Comparison of ENCODE assay signal across 9 cellular contexts in genomic region chr11:93279911-93280347, GRCh38. TPM values are rescaled to one million over a fixed set of nuclear protein-coding genes. Genes with fewer than 3 reads are reported as not detected.
DNase-seq lines count a peak whose midpoint lies in the region; ATAC-seq and TF ChIP-seq lines count a peak whose summit lies in the region.
"Had no signal": no experiment of that assay in that cellular context is flagged by ENCODE, and none has a peak within 500 bp of the region (broad histone marks: within the 10 kb centered on the region; RNA-seq: fewer than 3 reads in every experiment).

No MANE protein-coding gene starts in this region.

- POLR2A ChIA-PET in Caco-2 (lab: Charles Lee): no interaction called here

- no peaks in the 10 kb centered on the region for H3K36me3 Mint-ChIP-seq in Caco-2 (ENCODE audit: insufficient read depth, unreplicated experiment)
- H3K36me3 Mint-ChIP-seq: WTC11 had no signal

- no peak for TF ChIP-seq CTCF in retinal pigment epithelial cell (conservative IDR thresholded peaks at IDR 0.05; ENCODE audit: low read depth, low read length)
- no peak for TF ChIP-seq CTCF in Caco-2 (IDR thresholded peaks at IDR 0.05; ENCODE audit: insufficient read depth in 1 of 2, low read depth in 1 of 2, low read length in 1 of 2, severe bottlenecking in 1 of 2, unreplicated experiment in 1 of 2)

- no peak overlapping the region for H3K27ac Mint-ChIP-seq in Caco-2 (ENCODE audit: unreplicated experiment)
- H3K27ac Mint-ChIP-seq: WTC11 had no signal

- intact Hi-C loops in Caco-2 (cut with micrococcal nuclease; ENCODE audit: unreplicated experiment): no loop called here

- no TSS peak for BruUV-seq in Caco-2 (replicated peaks; lab: Mats Ljungman, UMichigan)

- CTCF ChIA-PET in Caco-2 (lab: Charles Lee): no interaction called here

- H3K4me3 ChIP-seq in retinal pigment epithelial cell (ENCODE audit: low read length) (no peak overlapping the region), Caco-2 (ENCODE audit: low read depth, low read length) (no peak overlapping the region)

- no peaks in the 10 kb centered on the region; the same call in 1 of the 2 replicates for H3K27me3 ChIP-seq in Caco-2 (replicated peaks; ENCODE audit: control insufficient read depth, insufficient read depth, low read length)

- no peaks in the 10 kb centered on the region for H3K9me3 ChIP-seq in Caco-2

- peaks cover 7% of the 10 kb centered on the region for H3K4me1 Mint-ChIP-seq in Caco-2 (ENCODE audit: low read depth, unreplicated experiment)
- H3K4me1 Mint-ChIP-seq: WTC11 had no signal

- peaks cover 4% of the 10 kb centered on the region for H3K27me3 Mint-ChIP-seq in Caco-2 (ENCODE audit: insufficient read depth, unreplicated experiment)

- no peak overlapping the region for H3K4me3 Mint-ChIP-seq in Caco-2 (ENCODE audit: unreplicated experiment)
- H3K4me3 Mint-ChIP-seq: WTC11 had no signal

- H3K36me3 ChIP-seq in Caco-2 (ENCODE audit: control insufficient read depth, insufficient read depth, low read length): no peaks in the 10 kb centered on the region

- peak; percentile 53 for DNase-seq in NCI-H2107 (lab: John Stamatoyannopoulos, UW)
- peak; percentile 36 for DNase-seq in retinal pigment epithelial cell (ENCODE audit: low read depth)
- DNase-seq in NCI-H146 (lab: John Stamatoyannopoulos, UW): no peak
- DNase-seq in stimulated activated CD4-positive, alpha-beta T cell treated with anti-CD3 and anti-CD28 coated beads, Interleukin-1b, Interleukin-23, amount 100 ng/mL, for 48 hours: no peak
- DNase-seq in Caco-2: no peak
- DNase-seq: left cardiac atrium had no signal

- H3K4me1 ChIP-seq in Caco-2: no peaks in the 10 kb centered on the region

- no peaks in the 10 kb centered on the region for H3K9me3 Mint-ChIP-seq in Caco-2 (ENCODE audit: unreplicated experiment)
- H3K9me3 Mint-ChIP-seq: WTC11 had no signal

- peak; percentile 62 for ATAC-seq in GM19035 (IDR thresholded peaks at IDR 0.05; ENCODE audit: unreplicated experiment)
- ATAC-seq in HG02870 (IDR thresholded peaks at IDR 0.05; ENCODE audit: unreplicated experiment): peak; percentile 96
- ATAC-seq: left cardiac atrium, WTC11 had no signal

RNA-seq across cellular contexts. Expression of gene DEUP1, which starts 50.6 kb away (rescaled TPM):
- total RNA-seq in Caco-2 (2022): 0.25 and 0.60 TPM in 2 replicates
- total RNA-seq: left cardiac atrium had no signal

Comparison
In these comparisons a context has a peak if more than half of its experiments do, and no peak if none do; other contexts are left out.
1. DNase-seq: peak in NCI-H2107 (single experiment) and retinal pigment epithelial cell (single experiment); none in NCI-H146 (single experiment), stimulated activated CD4-positive, alpha-beta T cell treated with anti-CD3 and anti-CD28 coated beads, Interleukin-1b, Interleukin-23, amount 100 ng/mL, for 48 hours (single experiment) and Caco-2 (0 of 2).